1 cellular context compared by ENCODE assay signal in the genomic region with DNA sequence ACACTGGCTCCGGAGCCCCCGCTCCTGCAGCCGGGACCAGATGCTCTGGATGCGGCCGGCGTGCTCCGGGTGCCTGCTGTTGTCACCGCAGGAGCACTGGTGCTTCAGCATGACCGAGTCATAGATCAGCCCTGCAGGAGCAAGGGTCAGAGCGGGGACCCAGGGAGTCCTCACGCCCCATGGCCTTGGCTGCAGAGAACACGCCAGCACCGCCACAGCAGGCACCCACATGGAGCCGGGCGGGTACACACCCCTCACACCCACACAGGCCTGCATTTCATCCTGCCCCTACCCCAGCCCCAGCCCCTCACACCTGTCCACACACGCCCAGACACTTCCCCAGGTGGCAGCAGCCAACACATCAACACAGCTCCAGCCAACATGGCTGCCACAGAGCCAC.
TF ChIP-seq lines count a peak whose summit lies in the region.

No MANE protein-coding gene starts in this region.

TF ChIP-seq in IMR-90, 13 proteins besides CTCF, POLR2A, EP300 and RAD21:
- no peak for TF ChIP-seq MXI1 (IDR thresholded peaks at IDR 0.05; ENCODE audit: borderline replicate concordance, low read depth, low read length)
- TF ChIP-seq RCOR1 (IDR thresholded peaks at IDR 0.05; ENCODE audit: insufficient replicate concordance, low read length) = no peak
- TF ChIP-seq BHLHE40 (IDR thresholded peaks at IDR 0.05; ENCODE audit: low read depth, low read length) = no peak
- no peak for TF ChIP-seq MAZ (IDR thresholded peaks at IDR 0.05; ENCODE audit: borderline replicate concordance, low read depth, low read length)
- TF ChIP-seq, protein P1, sequence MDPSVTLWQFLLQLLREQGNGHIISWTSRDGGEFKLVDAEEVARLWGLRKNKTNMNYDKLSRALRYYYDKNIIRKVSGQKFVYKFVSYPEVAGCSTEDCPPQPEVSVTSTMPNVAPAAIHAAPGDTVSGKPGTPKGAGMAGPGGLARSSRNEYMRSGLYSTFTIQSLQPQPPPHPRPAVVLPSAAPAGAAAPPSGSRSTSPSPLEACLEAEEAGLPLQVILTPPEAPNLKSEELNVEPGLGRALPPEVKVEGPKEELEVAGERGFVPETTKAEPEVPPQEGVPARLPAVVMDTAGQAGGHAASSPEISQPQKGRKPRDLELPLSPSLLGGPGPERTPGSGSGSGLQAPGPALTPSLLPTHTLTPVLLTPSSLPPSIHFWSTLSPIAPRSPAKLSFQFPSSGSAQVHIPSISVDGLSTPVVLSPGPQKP (IDR thresholded peaks at IDR 0.05; ENCODE audit: borderline replicate concordance, low read depth, low read length) = no peak
- no peak for TF ChIP-seq FOS (IDR thresholded peaks at IDR 0.05; ENCODE audit: low read depth, low read length)
- TF ChIP-seq MAFK (IDR thresholded peaks at IDR 0.05; ENCODE audit: low read depth, low read length) = no peak
- TF ChIP-seq CHD1 (IDR thresholded peaks at IDR 0.05; ENCODE audit: low read depth, low read length) = no peak
- TF ChIP-seq CEBPB (IDR thresholded peaks at IDR 0.05; ENCODE audit: low read depth, low read length) = no peak
- TF ChIP-seq SMC3 (IDR thresholded peaks at IDR 0.05; ENCODE audit: low read depth, low read length) = no peak
- TF ChIP-seq NFE2L2 (IDR thresholded peaks at IDR 0.05; ENCODE audit: low read depth, low read length) = no peak
- TF ChIP-seq, protein P2, sequence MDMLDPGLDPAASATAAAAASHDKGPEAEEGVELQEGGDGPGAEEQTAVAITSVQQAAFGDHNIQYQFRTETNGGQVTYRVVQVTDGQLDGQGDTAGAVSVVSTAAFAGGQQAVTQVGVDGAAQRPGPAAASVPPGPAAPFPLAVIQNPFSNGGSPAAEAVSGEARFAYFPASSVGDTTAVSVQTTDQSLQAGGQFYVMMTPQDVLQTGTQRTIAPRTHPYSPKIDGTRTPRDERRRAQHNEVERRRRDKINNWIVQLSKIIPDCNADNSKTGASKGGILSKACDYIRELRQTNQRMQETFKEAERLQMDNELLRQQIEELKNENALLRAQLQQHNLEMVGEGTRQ (IDR thresholded peaks at IDR 0.05; ENCODE audit: low read depth, low read length) = no peak
